ENCODE assay signal across 27 cellular contexts in the genomic region with DNA sequence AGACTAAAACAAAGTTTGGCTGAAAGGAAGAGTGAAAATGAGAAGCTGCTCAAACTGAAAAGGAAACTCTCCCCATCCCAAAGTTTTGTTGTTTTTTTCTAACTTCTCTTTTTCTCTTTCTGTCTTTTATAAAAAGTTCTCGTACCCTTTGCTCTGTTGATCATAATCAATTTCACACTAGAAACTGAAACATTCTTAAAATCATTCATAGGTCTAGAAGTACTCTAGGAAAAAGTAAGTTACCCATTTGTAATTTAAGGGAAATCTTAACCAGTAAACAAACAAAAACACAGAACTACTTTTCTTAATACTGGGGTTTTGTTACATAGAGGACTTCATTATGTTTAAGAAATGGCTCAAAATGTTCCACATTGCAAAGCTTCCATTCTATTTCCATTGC.
"Had no signal": no experiment of that assay in that cellular context is flagged by ENCODE, and none has a peak within 500 bp of the region (broad histone marks: within the 10 kb centered on the region; RNA-seq: fewer than 3 reads in every experiment).

No MANE protein-coding gene starts in this region.

- H3K27me3 Mint-ChIP-seq: dendritic cell treated with granulocyte-macrophage colony-stimulating factor and Interleukin-4, amounts not matched to agents 40 ng/mL and 50 ng/mL, for 4 days; memory B cell; stimulated activated memory B cell treated with anti-CD40 and anti-IgM and Interleukin-4, amounts not matched to agents 10 μg/mL and 1 μg/mL and 100 μg/mL, for 72 hours had no signal

- H3K27me3 ChIP-seq: gastrocnemius medialis, ovary, sigmoid colon, tibial nerve, upper lobe of left lung, uterus had no signal

- H3K4me1 Mint-ChIP-seq: memory B cell; natural killer cell; stimulated activated memory B cell treated with anti-CD40 and anti-IgM and Interleukin-4, amounts not matched to agents 10 μg/mL and 1 μg/mL and 100 μg/mL, for 72 hours had no signal

- H3K27ac Mint-ChIP-seq: dendritic cell treated with granulocyte-macrophage colony-stimulating factor and Interleukin-4, amounts not matched to agents 40 ng/mL and 50 ng/mL, for 4 days; endodermal cell; memory B cell; natural killer cell; stimulated activated memory B cell treated with anti-CD40 and anti-IgM and Interleukin-4, amounts not matched to agents 10 μg/mL and 1 μg/mL and 100 μg/mL, for 72 hours had no signal

- ATAC-seq: esophagus mucosa; gastrocnemius medialis; left lobe of liver; natural killer cell; psoas muscle; right cardiac atrium; stimulated activated memory B cell treated with anti-CD40 and anti-IgM and Interleukin-4, amounts not matched to agents 10 μg/mL and 1 μg/mL and 100 μg/mL, for 72 hours; stimulated activated naive CD8-positive, alpha-beta T cell treated with anti-CD3 and anti-CD28 coated beads, Interleukin-15, Interleukin-2, amounts not matched to agents 100 U/mL and 50 U/mL, for 24 hours had no signal

- H3K27ac ChIP-seq: epithelial cell of prostate, gastrocnemius medialis, ovary, psoas muscle, sigmoid colon, thoracic aorta, tibial nerve, upper lobe of left lung, uterus had no signal

- H3K4me3 ChIP-seq: gastrocnemius medialis, lung, ovary, psoas muscle, sigmoid colon, thoracic aorta, tibial nerve, upper lobe of left lung, uterus had no signal

- H3K4me3 Mint-ChIP-seq: dendritic cell treated with granulocyte-macrophage colony-stimulating factor and Interleukin-4, amounts not matched to agents 40 ng/mL and 50 ng/mL, for 4 days; endodermal cell; memory B cell; natural killer cell; stimulated activated memory B cell treated with anti-CD40 and anti-IgM and Interleukin-4, amounts not matched to agents 10 μg/mL and 1 μg/mL and 100 μg/mL, for 72 hours had no signal

- FAIRE-seq: kidney had no signal

- H3K9me3 Mint-ChIP-seq: endodermal cell, memory B cell had no signal

- H3K4me1 ChIP-seq: gastrocnemius medialis, psoas muscle, sigmoid colon, tibial nerve, upper lobe of left lung, uterus had no signal

- DNase-seq: effector CD8-positive, alpha-beta T cell; endodermal cell; foreskin fibroblast; gastrocnemius medialis; head of caudate nucleus; kidney; natural killer cell; occipital lobe; ovary; psoas muscle; sigmoid colon; stimulated activated CD4-positive, alpha-beta T cell treated with anti-CD3 and anti-CD28 coated beads, Interleukin-2, amount 100 ng/mL, for 24 hours; stimulated activated CD4-positive, alpha-beta T cell treated with anti-CD3 and anti-CD28 coated beads, Interleukin-4, amount 100 ng/mL, for 24 hours; stimulated activated naive CD8-positive, alpha-beta T cell treated with anti-CD3 and anti-CD28 coated beads, Interleukin-15, Interleukin-2, amounts not matched to agents 100 U/mL and 50 U/mL, for 24 hours; substantia nigra; upper lobe of left lung; uterus had no signal

- H3K36me3 Mint-ChIP-seq: memory B cell; natural killer cell; stimulated activated memory B cell treated with anti-CD40 and anti-IgM and Interleukin-4, amounts not matched to agents 10 μg/mL and 1 μg/mL and 100 μg/mL, for 72 hours had no signal

- H3K36me3 ChIP-seq: gastrocnemius medialis, ovary, sigmoid colon, thoracic aorta, tibial nerve, upper lobe of left lung, uterus had no signal
